ENCODE assay signal across 9 cellular contexts in the genomic region with DNA sequence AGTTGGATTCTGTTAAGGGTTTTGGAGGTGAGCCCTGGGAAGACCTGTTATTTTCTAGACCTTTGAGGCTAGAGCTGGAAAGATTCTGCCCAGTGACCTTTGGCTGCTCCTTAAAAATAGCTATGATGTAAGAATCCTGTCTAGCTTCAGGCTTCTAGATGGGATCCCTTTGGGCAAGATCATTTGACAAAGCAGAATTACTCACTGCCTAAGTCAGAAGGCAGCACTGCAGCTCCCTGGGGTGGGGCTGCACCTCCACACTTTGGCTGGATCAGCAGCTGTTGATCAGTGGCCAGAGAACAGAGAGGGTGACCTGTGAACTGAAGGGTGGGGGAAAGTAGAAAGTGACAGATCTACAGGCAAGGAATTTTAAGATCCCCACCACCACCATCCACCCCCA.
DNase-seq lines count a peak whose midpoint lies in the region; ATAC-seq lines count a peak whose summit lies in the region.
"Had no signal": no experiment of that assay in that cellular context is flagged by ENCODE, and none has a peak within 500 bp of the region (broad histone marks: within the 10 kb centered on the region; RNA-seq: fewer than 3 reads in every experiment).

No MANE protein-coding gene starts in this region.

- intact Hi-C loops in Right ventricle myocardium inferior (cut with DNase I) = no loop called here
- intact Hi-C loops in cardiac septum (cut with DNase I) = loop anchor here (5.0 kb wide), 1 partner anchor 53 kb away; no protein-coding TSS in a partner anchor

- ATAC-seq in Right ventricle myocardium inferior = peak; percentile 91
- ATAC-seq in HG03571 (IDR thresholded peaks at IDR 0.05; ENCODE audit: unreplicated experiment) = no peak
- ATAC-seq in GM19452 (IDR thresholded peaks at IDR 0.05; ENCODE audit: unreplicated experiment) = no peak

- peak; percentile 79 for DNase-seq in Right ventricle myocardium inferior (ENCODE audit: missing footprints)
- no peak for DNase-seq in cardiac septum (ENCODE audit: low spot score)
- DNase-seq in dermis blood vessel endothelial cell = peak; percentile 74
- DNase-seq in mucosa of gallbladder (ENCODE audit: low spot score) = peak; percentile 26
- no peak for DNase-seq in MV-4-11 (lab: John Stamatoyannopoulos, UW)
- no peak for DNase-seq in NCI-H1048 (lab: John Stamatoyannopoulos, UW)
- DNase-seq: nephron progenitor cell had no signal

Comparison
In these comparisons a context has a peak if more than half of its experiments do, and no peak if none do; other contexts are left out.
1. DNase-seq: peak in Right ventricle myocardium inferior (single experiment), dermis blood vessel endothelial cell (single experiment) and mucosa of gallbladder (single experiment); none in cardiac septum (single experiment), MV-4-11 (single experiment) and NCI-H1048 (single experiment).